Comparison of ENCODE assay signal across 1 cellular context in genomic region chr1:3676581-3677410, GRCh38.
TF ChIP-seq lines count a peak whose summit lies in the region.

No MANE protein-coding gene starts in this region.

TF ChIP-seq in SK-N-SH treated with all-trans-retinoic acid at 6 μM for 48 hours, 23 proteins besides CTCF, POLR2A, EP300 and RAD21 (continued from another document):
- TF ChIP-seq PATZ1 (CRISPR knock-in tag; IDR thresholded peaks at IDR 0.05; ENCODE audit: borderline replicate concordance): no peak
